In genomic region chr12:7373226-7373625, GRCh38 we compare ENCODE assay signal across 24 cellular contexts.
A peak's percentile ranks its signal among the peaks of the same experiment; 100 is the strongest.
DNase-seq lines count a peak whose midpoint lies in the region; ATAC-seq and TF ChIP-seq lines count a peak whose summit lies in the region.
"Had no signal": no experiment of that assay in that cellular context is flagged by ENCODE, and none has a peak within 500 bp of the region (broad histone marks: within the 10 kb centered on the region; RNA-seq: fewer than 3 reads in every experiment).

No MANE protein-coding gene starts in this region.

- no peak for ATAC-seq in GM23338
- ATAC-seq: left colon, natural killer cell, right lobe of liver had no signal

- no peaks in the 10 kb centered on the region for H3K79me2 ChIP-seq in GM23338 (replicated peaks; ENCODE audit: insufficient read depth)

- H3F3A ChIP-seq in GM23338 (replicated peaks; ENCODE audit: low read depth), result no peaks in the 10 kb centered on the region

- H2AFZ ChIP-seq in GM23338, result peak overlapping the region; percentile 19; the same call in 1 of the 2 replicates

- in situ Hi-C loops in brain microvascular endothelial cell (cut with HindIII; ENCODE audit: low pct_ligation_motif_present, low sequenced_read_pairs), result no loop called here

- no peak for TF ChIP-seq CTCF in GM23338 (conservative IDR thresholded peaks at IDR 0.05; ENCODE audit: low read depth in 2 of 2)
- TF ChIP-seq CTCF in glutamatergic neuron (IDR thresholded peaks at IDR 0.05; ENCODE audit: partially characterized antibody, unreplicated experiment), result no peak
- no peak for TF ChIP-seq CTCF in spleen (IDR thresholded peaks at IDR 0.05 in 8 of 11, conservative IDR thresholded peaks at IDR 0.05 in 3 of 11)
- no peak for TF ChIP-seq CTCF in brain microvascular endothelial cell (IDR thresholded peaks at IDR 0.05; ENCODE audit: low read depth, low read length, missing control alignments)

- no peaks in the 10 kb centered on the region for H4K20me1 ChIP-seq in GM23338 (replicated peaks; ENCODE audit: insufficient read depth)

- no peaks in the 10 kb centered on the region for H3K9me2 ChIP-seq in GM23338 (ENCODE audit: insufficient read depth)

- H3K27ac Mint-ChIP-seq in GM23338, result no peak overlapping the region
- peak overlapping the region; percentile 98 for H3K27ac Mint-ChIP-seq in glutamatergic neuron (ENCODE audit: unreplicated experiment)
- H3K27ac Mint-ChIP-seq in activated naive CD8-positive, alpha-beta T cell treated with anti-CD3 and anti-CD28 coated beads for 36 hours, result no peak overlapping the region
- H3K27ac Mint-ChIP-seq: activated naive CD8-positive, alpha-beta T cell treated with anti-CD3 and anti-CD28 coated beads, Interleukin-2, amount 10 ng/mL, durations not matched to agents 7 days and 5 days; memory B cell; natural killer cell had no signal

- H3K36me3 ChIP-seq in GM23338 (ENCODE audit: insufficient read depth) (no peaks in the 10 kb centered on the region), spleen (no peaks in the 10 kb centered on the region), brain microvascular endothelial cell (replicated peaks) (no peaks in the 10 kb centered on the region)
- H3K36me3 ChIP-seq: ovary, right lobe of liver had no signal

- no peak overlapping the region for H3K27ac ChIP-seq in GM23338 (ENCODE audit: low read depth)
- no peak overlapping the region for H3K27ac ChIP-seq in spleen
- no peak overlapping the region for H3K27ac ChIP-seq in brain microvascular endothelial cell
- H3K27ac ChIP-seq: ovary, right lobe of liver had no signal

- H3K4me3 ChIP-seq in GM23338, result no peak overlapping the region
- H3K4me3 ChIP-seq in spleen, result no peak overlapping the region
- H3K4me3 ChIP-seq in brain microvascular endothelial cell (ENCODE audit: low read depth, low read length), result no peak overlapping the region
- H3K4me3 ChIP-seq: ovary, right lobe of liver had no signal

- intact Hi-C loops in spleen (cut with DNase I; ENCODE audit: low total_unique reads), result no loop called here

- H3K9me3 ChIP-seq in spleen, result no peaks in the 10 kb centered on the region
- H3K9me3 ChIP-seq: ovary, right lobe of liver had no signal

- H3K27me3 Mint-ChIP-seq in GM23338 (ENCODE audit: insufficient read depth, low read depth, poor library complexity) (peaks cover 2% of the 10 kb centered on the region), glutamatergic neuron (ENCODE audit: unreplicated experiment) (peaks cover 14% of the 10 kb centered on the region)
- peaks cover 15% of the 10 kb centered on the region for H3K27me3 Mint-ChIP-seq in activated naive CD8-positive, alpha-beta T cell treated with anti-CD3 and anti-CD28 coated beads for 36 hours

- 63 to 84% (median 81%) methylated on average over 6 of the region's 6 CpGs for WGBS in spleen, 5 donors

- H3K9me3 Mint-ChIP-seq in GM23338, result no peaks in the 10 kb centered on the region; the same call in 2 of the 3 replicates
- peaks cover 21% of the 10 kb centered on the region for H3K9me3 Mint-ChIP-seq in glutamatergic neuron (ENCODE audit: unreplicated experiment)
- no peaks in the 10 kb centered on the region for H3K9me3 Mint-ChIP-seq in activated naive CD8-positive, alpha-beta T cell treated with anti-CD3 and anti-CD28 coated beads for 36 hours
- H3K9me3 Mint-ChIP-seq: activated naive CD8-positive, alpha-beta T cell treated with anti-CD3 and anti-CD28 coated beads, Interleukin-2, amount 10 ng/mL, durations not matched to agents 7 days and 5 days; natural killer cell had no signal

- H3K36me3 Mint-ChIP-seq in GM23338 (ENCODE audit: low read depth) (no peaks in the 10 kb centered on the region), glutamatergic neuron (ENCODE audit: unreplicated experiment) (peaks cover 8% of the 10 kb centered on the region)
- H3K36me3 Mint-ChIP-seq in activated naive CD8-positive, alpha-beta T cell treated with anti-CD3 and anti-CD28 coated beads for 36 hours, result no peaks in the 10 kb centered on the region
- H3K36me3 Mint-ChIP-seq: activated naive CD8-positive, alpha-beta T cell treated with anti-CD3 and anti-CD28 coated beads, Interleukin-2, amount 10 ng/mL, durations not matched to agents 7 days and 5 days; memory B cell; natural killer cell had no signal

- no peak overlapping the region for H3K4me2 ChIP-seq in GM23338

- H3K4me1 ChIP-seq in GM23338 (ENCODE audit: insufficient read depth) (no peaks in the 10 kb centered on the region), spleen (no peaks in the 10 kb centered on the region)

- peaks cover 2% of the 10 kb centered on the region; the same call in 1 of the 3 replicates for H3K4me1 Mint-ChIP-seq in GM23338
- peaks cover 52% of the 10 kb centered on the region for H3K4me1 Mint-ChIP-seq in glutamatergic neuron (ENCODE audit: low read depth, unreplicated experiment)
- H3K4me1 Mint-ChIP-seq in activated naive CD8-positive, alpha-beta T cell treated with anti-CD3 and anti-CD28 coated beads for 36 hours, result no peaks in the 10 kb centered on the region
- H3K4me1 Mint-ChIP-seq: activated naive CD8-positive, alpha-beta T cell treated with anti-CD3 and anti-CD28 coated beads, Interleukin-2, amount 10 ng/mL, durations not matched to agents 7 days and 5 days; memory B cell; natural killer cell had no signal

- H3K27me3 ChIP-seq in GM23338 (ENCODE audit: insufficient read depth) (no peaks in the 10 kb centered on the region), spleen (replicated peaks in 1 of 7) (peaks cover 0 to 31% (median 0%) of the 10 kb centered on the region in 7 donors), brain microvascular endothelial cell (replicated peaks) (no peaks in the 10 kb centered on the region)
- H3K27me3 ChIP-seq: ovary, right lobe of liver had no signal

- TF ChIP-seq POLR2A in spleen (IDR thresholded peaks at IDR 0.05), result no peak

- DNase-seq in GM23338 (ENCODE audit: low spot score), result no peak
- peak; percentile 85 for DNase-seq in OCI-M1 (lab: John Stamatoyannopoulos, UW)
- DNase-seq in glutamatergic neuron, result peak; percentile 78
- peak; percentile 45 for DNase-seq in spleen
- no peak for DNase-seq in brain microvascular endothelial cell
- no peak for DNase-seq in activated naive CD8-positive, alpha-beta T cell treated with anti-CD3 and anti-CD28 coated beads for 36 hours
- DNase-seq in A172 (ENCODE audit: low spot score), result no peak
- DNase-seq: activated CD4-positive, alpha-beta T cell treated with anti-CD3 and anti-CD28 coated beads, Interleukin-2, amount 50 U/mL, for 48 hours; activated CD4-positive, CD25-positive, alpha-beta regulatory T cell; activated effector memory CD4-positive, alpha-beta T cell treated with Interleukin-2 at 50 U/mL for 16 hours; activated naive CD8-positive, alpha-beta T cell treated with anti-CD3 and anti-CD28 coated beads, Interleukin-2, amount 10 ng/mL, durations not matched to agents 7 days and 5 days; cerebellar nuclear complex; DMS79; GOT3; KBM-7; left colon; natural killer cell; NCI-H1436; ovary; right lobe of liver; stimulated activated CD4-positive, alpha-beta T cell treated with anti-CD3 and anti-CD28 coated beads, Interleukin-15, amount 100 ng/mL, for 24 hours; T1000; trophoblast cell had no signal

- H3K4me3 Mint-ChIP-seq in GM23338 (no peak overlapping the region), glutamatergic neuron (ENCODE audit: unreplicated experiment) (peak overlapping the region; percentile 72)
- H3K4me3 Mint-ChIP-seq in activated naive CD8-positive, alpha-beta T cell treated with anti-CD3 and anti-CD28 coated beads for 36 hours, result no peak overlapping the region
- H3K4me3 Mint-ChIP-seq: activated naive CD8-positive, alpha-beta T cell treated with anti-CD3 and anti-CD28 coated beads, Interleukin-2, amount 10 ng/mL, durations not matched to agents 7 days and 5 days; memory B cell; natural killer cell had no signal

Comparison
In these comparisons a context has a peak if more than half of its experiments do, and no peak if none do; other contexts are left out.
1. DNase-seq: peak in OCI-M1 (single experiment), glutamatergic neuron (single experiment) and spleen (single experiment); none in GM23338 (single experiment), brain microvascular endothelial cell (single experiment), activated naive CD8-positive, alpha-beta T cell treated with anti-CD3 and anti-CD28 coated beads for 36 hours (single experiment) and A172 (single experiment).